In genomic region chr16:87853411-87854052, GRCh38 we compare ENCODE assay signal across 8 cellular contexts.
DNase-seq lines count a peak whose midpoint lies in the region; ATAC-seq and TF ChIP-seq lines count a peak whose summit lies in the region.

No MANE protein-coding gene starts in this region.

- H3K4me3 ChIP-seq in HFF-Myc (replicated peaks; ENCODE audit: low read depth, low read length), result peak overlapping the region; percentile 8; the same call in 1 of the 2 replicates

- no peaks in the 10 kb centered on the region for H3K27me3 ChIP-seq in layer of hippocampus (ENCODE audit: control insufficient read depth, insufficient read depth, low read length)

- no peak for ATAC-seq in HG03097 (IDR thresholded peaks at IDR 0.05; ENCODE audit: low FRiP score, unreplicated experiment)

- TF ChIP-seq CTCF in HFF-Myc (IDR thresholded peaks at IDR 0.05; ENCODE audit: low read depth, low read length, missing control alignments), result no peak

- H3K27ac ChIP-seq in layer of hippocampus (ENCODE audit: low read depth, low read length), result peak overlapping the region; percentile 69

- peak; percentile 84 for DNase-seq in DMS153 (lab: John Stamatoyannopoulos, UW)
- DNase-seq in HFF-Myc (ENCODE audit: extremely low read depth, low read depth), result peak; percentile 40
- peak; percentile 28 for DNase-seq in NCI-H2196 treated with DMSO at 0.1 percent for 48 hours (lab: John Stamatoyannopoulos, UW; ENCODE audit: unreplicated experiment)
- DNase-seq in activated CD4-positive, alpha-beta T cell treated with anti-CD3 and anti-CD28 coated beads for 4 hours, result peak; percentile 90 to 91
- DNase-seq in cerebellar nuclear complex (lab: John Stamatoyannopoulos, UW), result peak; percentile 36 to 40
- DNase-seq in stimulated activated CD4-positive, alpha-beta T cell treated with anti-CD3 and anti-CD28 coated beads, Interleukin-1b, Interleukin-23, amount 100 ng/mL, for 48 hours, result peak; percentile 91

Comparison
In these comparisons a context has a peak if more than half of its experiments do, and no peak if none do; other contexts are left out.
1. DNase-seq: peak in every context shown above with its lines; median percentile 91 in stimulated activated CD4-positive, alpha-beta T cell treated with anti-CD3 and anti-CD28 coated beads, Interleukin-1b, Interleukin-23, amount 100 ng/mL, for 48 hours; 90 in activated CD4-positive, alpha-beta T cell treated with anti-CD3 and anti-CD28 coated beads for 4 hours; 84 in DMS153; 40 in HFF-Myc; 38 in cerebellar nuclear complex; 28 in NCI-H2196 treated with DMSO at 0.1 percent for 48 hours.